Comparison of ENCODE assay signal across 8 cellular contexts in genomic region chr12:132142679-132143327, GRCh38. TPM values are rescaled to one million over a fixed set of nuclear protein-coding genes. Genes with fewer than 3 reads are reported as not detected.
DNase-seq lines count a peak whose midpoint lies in the region; ATAC-seq and TF ChIP-seq lines count a peak whose summit lies in the region.

No MANE protein-coding gene starts in this region.

- DNase-seq in HCT116 (ENCODE audit: low read depth, low spot score) (no peak), activated B cell treated with CpG ODN at 0.5 μM for 24 hours (no peak), smooth muscle cell (lab: John Stamatoyannopoulos, UW; ENCODE audit: unreplicated experiment) (no peak), NCI-H2107 (lab: John Stamatoyannopoulos, UW) (no peak), amygdala (lab: John Stamatoyannopoulos, UW) (no peak)

- H3K27me3 Mint-ChIP-seq in activated B cell treated with CpG ODN at 0.5 μM for 24 hours = no peaks in the 10 kb centered on the region

- no peak overlapping the region for H3K27ac Mint-ChIP-seq in activated B cell treated with CpG ODN at 0.5 μM for 24 hours

- POLR2A ChIA-PET in HCT116 (lab: Charles Lee) = no interaction called here
- POLR2A ChIA-PET in activated B cell treated with CpG ODN at 0.5 μM for 24 hours (lab: Charles Lee) = interaction anchor here (0.7 kb wide), 1 partner anchor 72 kb away, joined by 7 read pairs; no protein-coding TSS in a partner anchor

- no peaks in the 10 kb centered on the region for H4K20me1 ChIP-seq in HCT116 (ENCODE audit: insufficient read depth)
- peaks cover 6% of the 10 kb centered on the region for H4K20me1 ChIP-seq in smooth muscle cell (ENCODE audit: low read depth)

- no peak for TF ChIP-seq RAD21 in HCT116 (IDR thresholded peaks at IDR 0.05; ENCODE audit: low read depth)

- intact Hi-C loops in HCT116 (cut with micrococcal nuclease) (no loop called here), activated B cell treated with CpG ODN at 0.5 μM for 24 hours (cut with micrococcal nuclease) (no loop called here)

- no peaks in the 10 kb centered on the region for H3K9me3 Mint-ChIP-seq in activated B cell treated with CpG ODN at 0.5 μM for 24 hours

- H3K4me3 ChIP-seq in HCT116 (replicated peaks in 1 of 2; ENCODE audit: low read depth in 1 of 2, low read length in 2 of 2) = peak overlapping the region; percentile 94 to 95
- peak overlapping the region; percentile 83 for H3K4me3 ChIP-seq in iPS-11a (ENCODE audit: low read depth, low read length)
- peak overlapping the region; percentile 100 for H3K4me3 ChIP-seq in smooth muscle cell

- peak overlapping the region; percentile 82 for H3K4me3 Mint-ChIP-seq in activated B cell treated with CpG ODN at 0.5 μM for 24 hours

- TF ChIP-seq POLR2A in HCT116 (IDR thresholded peaks at IDR 0.05; ENCODE audit: borderline replicate concordance, extremely low read depth, insufficient read depth, insufficient read length) = no peak

- no peaks in the 10 kb centered on the region for H3F3A ChIP-seq in smooth muscle cell (ENCODE audit: low read depth)

- H3K4me1 Mint-ChIP-seq in activated B cell treated with CpG ODN at 0.5 μM for 24 hours = peaks cover 35% of the 10 kb centered on the region

- no TSS peak for BruUV-seq in HCT116 (replicated peaks; lab: Mats Ljungman, UMichigan)

- CTCF ChIA-PET in HCT116 (lab: Charles Lee) = no interaction called here
- CTCF ChIA-PET in activated B cell treated with CpG ODN at 0.5 μM for 24 hours (lab: Charles Lee) = no interaction called here

- no peak for TF ChIP-seq CTCF in HCT116 (IDR thresholded peaks at IDR 0.05 in 2 of 3, conservative IDR thresholded peaks at IDR 0.05 in 1 of 3; ENCODE audit: borderline replicate concordance in 1 of 3, insufficient read depth in 1 of 3, low read depth in 2 of 3, low read length in 2 of 3)
- TF ChIP-seq CTCF in activated B cell treated with CpG ODN at 0.5 μM for 24 hours (IDR thresholded peaks at IDR 0.05) = no peak
- TF ChIP-seq CTCF in smooth muscle cell (IDR thresholded peaks at IDR 0.05; ENCODE audit: borderline replicate concordance, insufficient read depth, poor library complexity, severe bottlenecking) = no peak

- H3K27ac ChIP-seq in HCT116 (ENCODE audit: low read depth, low read length) (no peak overlapping the region; the same call in 1 of the 2 replicates), smooth muscle cell (ENCODE audit: low read depth) (no peak overlapping the region)

- peaks cover 61% of the 10 kb centered on the region for H3K79me2 ChIP-seq in HCT116 (ENCODE audit: insufficient read depth, low read length)
- peaks cover 13% of the 10 kb centered on the region for H3K79me2 ChIP-seq in smooth muscle cell (ENCODE audit: low read depth)

- H3K9me2 ChIP-seq in HCT116 (ENCODE audit: insufficient read depth) = no peaks in the 10 kb centered on the region

- H3K4me1 ChIP-seq in HCT116 (ENCODE audit: control insufficient read depth in 1 of 2, insufficient read depth in 2 of 2, low read length in 2 of 2) = peaks cover 12 to 18% of the 10 kb centered on the region in 2 experiments; a peak in 3 of 4 replicates
- peaks cover 11% of the 10 kb centered on the region for H3K4me1 ChIP-seq in smooth muscle cell (ENCODE audit: low read depth)

- WGBS in smooth muscle cell (ENCODE audit: low lambda C conversion rate) = 90% methylated on average over 24 of the region's 24 CpGs

- RAD21 ChIA-PET in HCT116 (lab: Charles Lee; ENCODE audit: low non-redundant PET in 1 of 2, low total read pairs in 2 of 2, uncharacterized antibody in 2 of 2, unreplicated experiment in 2 of 2) = interaction anchor here in 1 of 2 experiments (0.6 kb wide), 1 partner anchor 79 kb away, joined by 6 read pairs; no protein-coding TSS in a partner anchor

- peaks cover 40% of the 10 kb centered on the region for H3K36me3 Mint-ChIP-seq in activated B cell treated with CpG ODN at 0.5 μM for 24 hours (ENCODE audit: low read depth)

- no peak overlapping the region for H2AFZ ChIP-seq in HCT116 (ENCODE audit: low read depth, low read length, poor library complexity, severe bottlenecking)
- H2AFZ ChIP-seq in smooth muscle cell (ENCODE audit: low read depth) = no peak overlapping the region

- H3K36me3 ChIP-seq in HCT116 (ENCODE audit: control insufficient read depth in 1 of 2, insufficient read depth in 2 of 2, low read length in 2 of 2) (peaks cover 26 to 47% of the 10 kb centered on the region in 2 experiments; a peak in 3 of 4 replicates), smooth muscle cell (ENCODE audit: low read depth) (no peaks in the 10 kb centered on the region)

- peak overlapping the region; percentile 95 for H3K9ac ChIP-seq in HCT116 (ENCODE audit: low read length)
- H3K9ac ChIP-seq in smooth muscle cell (ENCODE audit: low read depth) = peak overlapping the region; percentile 83

- H3K4me2 ChIP-seq in HCT116 (ENCODE audit: low read length) = peak overlapping the region; percentile 84
- H3K4me2 ChIP-seq in smooth muscle cell = peak overlapping the region; percentile 99

- no peak for ATAC-seq in HCT116
- ATAC-seq in activated B cell treated with CpG ODN at 0.5 μM for 24 hours (ENCODE audit: low read depth) = no peak
- ATAC-seq in GM18907 (IDR thresholded peaks at IDR 0.05; ENCODE audit: unreplicated experiment) = no peak
- ATAC-seq in GM21717 (IDR thresholded peaks at IDR 0.05; ENCODE audit: unreplicated experiment) = no peak

- no peaks in the 10 kb centered on the region for H3K27me3 ChIP-seq in HCT116 (ENCODE audit: insufficient read depth, low read length)
- no peaks in the 10 kb centered on the region for H3K27me3 ChIP-seq in smooth muscle cell (ENCODE audit: low read depth)

- H3K9me3 ChIP-seq in HCT116 (ENCODE audit: control insufficient read depth in 1 of 2, insufficient read depth in 1 of 2, low read depth in 1 of 2, low read length in 2 of 2) = no peaks in the 10 kb centered on the region
- no peaks in the 10 kb centered on the region for H3K9me3 ChIP-seq in smooth muscle cell (replicated peaks; ENCODE audit: low read depth)

TF ChIP-seq in HCT116, 20 proteins besides CTCF, POLR2A, EP300 and RAD21 (continues in another document):
- TF ChIP-seq EZH2 (IDR thresholded peaks at IDR 0.05) (no peak), SIN3A (IDR thresholded peaks at IDR 0.05; ENCODE audit: low read depth) (no peak), EGR1 (IDR thresholded peaks at IDR 0.05; ENCODE audit: low read depth) (no peak), ZBTB33 (IDR thresholded peaks at IDR 0.05; ENCODE audit: extremely low read depth, insufficient replicate concordance, low read length) (no peak), ATF3 (IDR thresholded peaks at IDR 0.05) (no peak), SP1 (IDR thresholded peaks at IDR 0.05; ENCODE audit: low read depth) (no peak), ZFX (IDR thresholded peaks at IDR 0.05) (no peak), CEBPB (IDR thresholded peaks at IDR 0.05; ENCODE audit: low read depth) (no peak), FOSL1 (IDR thresholded peaks at IDR 0.05; ENCODE audit: low read depth) (no peak), REST (IDR thresholded peaks at IDR 0.05; ENCODE audit: low read depth) (no peak)

RNA-seq across cellular contexts. Expression of gene DDX51, which starts 1.3 kb away (rescaled TPM):
- total RNA-seq in HCT116 (2021; ENCODE audit: unreplicated experiment) = 38.1 TPM
- polyA plus RNA-seq in HCT116 (2012) = 20.3 and 22.9 TPM in 2 replicates
- total RNA-seq in activated B cell treated with CpG ODN at 0.5 μM for 24 hours = 39.9 and 43.0 TPM in 2 replicates
- 1.6 and 5.2 TPM in 2 replicates for total RNA-seq in smooth muscle cell
- 12.5 and 15.1 TPM in 2 replicates for polyA plus RNA-seq in smooth muscle cell

RNA-seq across cellular contexts. Expression of gene NOC4L, which starts 1.5 kb away (rescaled TPM):
- total RNA-seq in HCT116 (2021; ENCODE audit: unreplicated experiment) (47.6 TPM), activated B cell treated with CpG ODN at 0.5 μM for 24 hours (28.1 and 29.1 TPM in 2 replicates), smooth muscle cell (6.2 and 9.8 TPM in 2 replicates)
- polyA plus RNA-seq in HCT116 (2012) = 33.1 and 36.7 TPM in 2 replicates
- 39.9 and 42.2 TPM in 2 replicates for polyA plus RNA-seq in smooth muscle cell
